In the genomic region with DNA sequence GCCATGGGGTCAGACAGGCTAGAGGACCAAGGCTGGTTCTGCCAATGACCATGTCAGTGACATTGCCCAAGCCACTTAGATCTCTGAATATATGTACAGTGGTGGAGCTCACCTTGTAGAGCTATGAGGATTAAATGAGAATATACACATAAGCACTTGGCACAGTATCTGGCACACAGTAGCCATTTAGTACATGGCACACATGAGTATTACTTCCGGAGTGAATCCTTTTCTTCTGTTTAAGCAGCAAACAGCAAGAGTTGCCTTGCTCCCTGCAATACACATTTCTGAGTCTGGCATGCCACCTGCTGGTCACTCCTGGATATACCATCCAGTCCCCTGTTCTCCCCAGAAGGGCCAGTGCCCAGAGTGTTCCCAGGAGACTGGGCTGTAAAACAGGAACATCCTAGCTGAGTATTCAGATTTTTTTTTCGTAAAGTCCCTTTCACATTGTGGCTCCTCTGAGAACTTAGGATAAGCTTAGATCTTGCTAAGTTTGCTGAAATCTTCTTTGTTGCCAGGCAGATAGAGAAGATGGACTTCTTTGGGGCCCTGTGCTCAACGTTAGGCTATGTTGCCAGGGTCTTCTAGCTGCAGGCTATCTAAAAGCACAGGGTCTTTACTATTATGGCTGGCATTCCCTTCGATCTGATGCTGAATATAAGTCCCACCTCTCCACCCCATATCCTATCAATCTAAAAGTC, we compare ENCODE assay signal across 1 cellular context.
A peak's percentile ranks its signal among the peaks of the same experiment; 100 is the strongest.
TF ChIP-seq lines count a peak whose summit lies in the region.

No MANE protein-coding gene starts in this region.

TF ChIP-seq in GM12878, 131 proteins besides CTCF, POLR2A, EP300 and RAD21 (continued from another document and continues in another):
- TF ChIP-seq SIX5 (IDR thresholded peaks at IDR 0.05; ENCODE audit: low read depth, low read length, severe bottlenecking) (no peak), HDAC2 (IDR thresholded peaks at IDR 0.05) (no peak), BMI1 (IDR thresholded peaks at IDR 0.05; ENCODE audit: borderline replicate concordance) (no peak), IKZF1 (conservative IDR thresholded peaks at IDR 0.05) (peak; percentile 37; the same call in 1 of the 2 replicates), CBFB (IDR thresholded peaks at IDR 0.05; ENCODE audit: low read depth) (no peak), FOXM1 (IDR thresholded peaks at IDR 0.05; ENCODE audit: low read depth, low read length) (peak; percentile 47; the same call in 1 of the 2 replicates), STAT3 (IDR thresholded peaks at IDR 0.05; ENCODE audit: low read depth, low read length) (no peak), NFIC (IDR thresholded peaks at IDR 0.05; ENCODE audit: low read depth, low read length) (no peak), MTA3 (IDR thresholded peaks at IDR 0.05; ENCODE audit: borderline replicate concordance, low read length) (no peak), HCFC1 (IDR thresholded peaks at IDR 0.05; ENCODE audit: low read length) (no peak), ZNF217 (IDR thresholded peaks at IDR 0.05) (no peak), ZZZ3 (IDR thresholded peaks at IDR 0.05; ENCODE audit: control insufficient read depth, insufficient read length, low read depth) (no peak), MEF2B (IDR thresholded peaks at IDR 0.05; ENCODE audit: partially characterized antibody, poor library complexity, severe bottlenecking) (peak; percentile 32), ZSCAN29 (IDR thresholded peaks at IDR 0.05) (no peak), EZH2 (IDR thresholded peaks at IDR 0.05; ENCODE audit: borderline replicate concordance, control insufficient read depth, low read depth, low read length) (no peak), BHLHE40 (IDR thresholded peaks at IDR 0.05; ENCODE audit: borderline replicate concordance in 1 of 2, low read depth in 2 of 2, low read length in 1 of 2) (no peak), ZBED1 (IDR thresholded peaks at IDR 0.05; ENCODE audit: borderline replicate concordance) (no peak), IRF4 (IDR thresholded peaks at IDR 0.05; ENCODE audit: low read depth, low read length) (no peak), TARDBP (IDR thresholded peaks at IDR 0.05; ENCODE audit: borderline replicate concordance) (no peak), TCF12 (IDR thresholded peaks at IDR 0.05; ENCODE audit: low read depth, low read length) (no peak), PAX5 (IDR thresholded peaks at IDR 0.05; ENCODE audit: borderline replicate concordance, low read depth, low read length) (no peak), JUND (IDR thresholded peaks at IDR 0.05; ENCODE audit: low read depth, low read length) (no peak), MYB (IDR thresholded peaks at IDR 0.05; ENCODE audit: borderline replicate concordance, low read depth, low read length) (no peak), SMAD1 (IDR thresholded peaks at IDR 0.05; ENCODE audit: low read depth, partially characterized antibody) (no peak), FOXK2 (IDR thresholded peaks at IDR 0.05) (no peak), ATF7 (IDR thresholded peaks at IDR 0.05; ENCODE audit: low read depth) (no peak), SREBF1 (IDR thresholded peaks at IDR 0.05; ENCODE audit: low read length) (no peak), NFYA (IDR thresholded peaks at IDR 0.05; ENCODE audit: borderline replicate concordance, low read depth, low read length) (no peak), BACH1 (IDR thresholded peaks at IDR 0.05; ENCODE audit: borderline replicate concordance) (no peak), SMC3 (IDR thresholded peaks at IDR 0.05; ENCODE audit: borderline replicate concordance, low read length) (peak; percentile 96)
- TF ChIP-seq, protein P1, sequence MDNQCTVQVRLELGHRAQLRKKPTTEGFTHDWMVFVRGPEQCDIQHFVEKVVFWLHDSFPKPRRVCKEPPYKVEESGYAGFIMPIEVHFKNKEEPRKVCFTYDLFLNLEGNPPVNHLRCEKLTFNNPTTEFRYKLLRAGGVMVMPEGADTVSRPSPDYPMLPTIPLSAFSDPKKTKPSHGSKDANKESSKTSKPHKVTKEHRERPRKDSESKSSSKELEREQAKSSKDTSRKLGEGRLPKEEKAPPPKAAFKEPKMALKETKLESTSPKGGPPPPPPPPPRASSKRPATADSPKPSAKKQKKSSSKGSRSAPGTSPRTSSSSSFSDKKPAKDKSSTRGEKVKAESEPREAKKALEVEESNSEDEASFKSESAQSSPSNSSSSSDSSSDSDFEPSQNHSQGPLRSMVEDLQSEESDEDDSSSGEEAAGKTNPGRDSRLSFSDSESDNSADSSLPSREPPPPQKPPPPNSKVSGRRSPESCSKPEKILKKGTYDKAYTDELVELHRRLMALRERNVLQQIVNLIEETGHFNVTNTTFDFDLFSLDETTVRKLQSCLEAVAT (IDR thresholded peaks at IDR 0.05): no peak
- TF ChIP-seq, protein P2, sequence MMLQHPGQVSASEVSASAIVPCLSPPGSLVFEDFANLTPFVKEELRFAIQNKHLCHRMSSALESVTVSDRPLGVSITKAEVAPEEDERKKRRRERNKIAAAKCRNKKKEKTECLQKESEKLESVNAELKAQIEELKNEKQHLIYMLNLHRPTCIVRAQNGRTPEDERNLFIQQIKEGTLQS (IDR thresholded peaks at IDR 0.05; ENCODE audit: borderline replicate concordance, extremely low read depth, low read depth, low read length): no peak
- TF ChIP-seq, protein P3, sequence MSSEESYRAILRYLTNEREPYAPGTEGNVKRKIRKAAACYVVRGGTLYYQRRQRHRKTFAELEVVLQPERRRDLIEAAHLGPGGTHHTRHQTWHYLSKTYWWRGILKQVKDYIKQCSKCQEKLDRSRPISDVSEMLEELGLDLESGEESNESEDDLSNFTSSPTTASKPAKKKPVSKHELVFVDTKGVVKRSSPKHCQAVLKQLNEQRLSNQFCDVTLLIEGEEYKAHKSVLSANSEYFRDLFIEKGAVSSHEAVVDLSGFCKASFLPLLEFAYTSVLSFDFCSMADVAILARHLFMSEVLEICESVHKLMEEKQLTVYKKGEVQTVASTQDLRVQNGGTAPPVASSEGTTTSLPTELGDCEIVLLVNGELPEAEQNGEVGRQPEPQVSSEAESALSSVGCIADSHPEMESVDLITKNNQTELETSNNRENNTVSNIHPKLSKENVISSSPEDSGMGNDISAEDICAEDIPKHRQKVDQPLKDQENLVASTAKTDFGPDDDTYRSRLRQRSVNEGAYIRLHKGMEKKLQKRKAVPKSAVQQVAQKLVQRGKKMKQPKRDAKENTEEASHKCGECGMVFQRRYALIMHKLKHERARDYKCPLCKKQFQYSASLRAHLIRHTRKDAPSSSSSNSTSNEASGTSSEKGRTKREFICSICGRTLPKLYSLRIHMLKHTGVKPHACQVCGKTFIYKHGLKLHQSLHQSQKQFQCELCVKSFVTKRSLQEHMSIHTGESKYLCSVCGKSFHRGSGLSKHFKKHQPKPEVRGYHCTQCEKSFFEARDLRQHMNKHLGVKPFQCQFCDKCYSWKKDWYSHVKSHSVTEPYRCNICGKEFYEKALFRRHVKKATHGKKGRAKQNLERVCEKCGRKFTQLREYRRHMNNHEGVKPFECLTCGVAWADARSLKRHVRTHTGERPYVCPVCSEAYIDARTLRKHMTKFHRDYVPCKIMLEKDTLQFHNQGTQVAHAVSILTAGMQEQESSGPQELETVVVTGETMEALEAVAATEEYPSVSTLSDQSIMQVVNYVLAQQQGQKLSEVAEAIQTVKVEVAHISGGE (CRISPR knock-in tag; IDR thresholded peaks at IDR 0.05): no peak
- TF ChIP-seq, protein P4, sequence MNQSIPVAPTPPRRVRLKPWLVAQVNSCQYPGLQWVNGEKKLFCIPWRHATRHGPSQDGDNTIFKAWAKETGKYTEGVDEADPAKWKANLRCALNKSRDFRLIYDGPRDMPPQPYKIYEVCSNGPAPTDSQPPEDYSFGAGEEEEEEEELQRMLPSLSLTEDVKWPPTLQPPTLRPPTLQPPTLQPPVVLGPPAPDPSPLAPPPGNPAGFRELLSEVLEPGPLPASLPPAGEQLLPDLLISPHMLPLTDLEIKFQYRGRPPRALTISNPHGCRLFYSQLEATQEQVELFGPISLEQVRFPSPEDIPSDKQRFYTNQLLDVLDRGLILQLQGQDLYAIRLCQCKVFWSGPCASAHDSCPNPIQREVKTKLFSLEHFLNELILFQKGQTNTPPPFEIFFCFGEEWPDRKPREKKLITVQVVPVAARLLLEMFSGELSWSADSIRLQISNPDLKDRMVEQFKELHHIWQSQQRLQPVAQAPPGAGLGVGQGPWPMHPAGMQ (IDR thresholded peaks at IDR 0.05; ENCODE audit: borderline replicate concordance): no peak
- TF ChIP-seq, protein P5, sequence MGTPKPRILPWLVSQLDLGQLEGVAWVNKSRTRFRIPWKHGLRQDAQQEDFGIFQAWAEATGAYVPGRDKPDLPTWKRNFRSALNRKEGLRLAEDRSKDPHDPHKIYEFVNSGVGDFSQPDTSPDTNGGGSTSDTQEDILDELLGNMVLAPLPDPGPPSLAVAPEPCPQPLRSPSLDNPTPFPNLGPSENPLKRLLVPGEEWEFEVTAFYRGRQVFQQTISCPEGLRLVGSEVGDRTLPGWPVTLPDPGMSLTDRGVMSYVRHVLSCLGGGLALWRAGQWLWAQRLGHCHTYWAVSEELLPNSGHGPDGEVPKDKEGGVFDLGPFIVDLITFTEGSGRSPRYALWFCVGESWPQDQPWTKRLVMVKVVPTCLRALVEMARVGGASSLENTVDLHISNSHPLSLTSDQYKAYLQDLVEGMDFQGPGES (IDR thresholded peaks at IDR 0.05): no peak
- TF ChIP-seq, protein P6, sequence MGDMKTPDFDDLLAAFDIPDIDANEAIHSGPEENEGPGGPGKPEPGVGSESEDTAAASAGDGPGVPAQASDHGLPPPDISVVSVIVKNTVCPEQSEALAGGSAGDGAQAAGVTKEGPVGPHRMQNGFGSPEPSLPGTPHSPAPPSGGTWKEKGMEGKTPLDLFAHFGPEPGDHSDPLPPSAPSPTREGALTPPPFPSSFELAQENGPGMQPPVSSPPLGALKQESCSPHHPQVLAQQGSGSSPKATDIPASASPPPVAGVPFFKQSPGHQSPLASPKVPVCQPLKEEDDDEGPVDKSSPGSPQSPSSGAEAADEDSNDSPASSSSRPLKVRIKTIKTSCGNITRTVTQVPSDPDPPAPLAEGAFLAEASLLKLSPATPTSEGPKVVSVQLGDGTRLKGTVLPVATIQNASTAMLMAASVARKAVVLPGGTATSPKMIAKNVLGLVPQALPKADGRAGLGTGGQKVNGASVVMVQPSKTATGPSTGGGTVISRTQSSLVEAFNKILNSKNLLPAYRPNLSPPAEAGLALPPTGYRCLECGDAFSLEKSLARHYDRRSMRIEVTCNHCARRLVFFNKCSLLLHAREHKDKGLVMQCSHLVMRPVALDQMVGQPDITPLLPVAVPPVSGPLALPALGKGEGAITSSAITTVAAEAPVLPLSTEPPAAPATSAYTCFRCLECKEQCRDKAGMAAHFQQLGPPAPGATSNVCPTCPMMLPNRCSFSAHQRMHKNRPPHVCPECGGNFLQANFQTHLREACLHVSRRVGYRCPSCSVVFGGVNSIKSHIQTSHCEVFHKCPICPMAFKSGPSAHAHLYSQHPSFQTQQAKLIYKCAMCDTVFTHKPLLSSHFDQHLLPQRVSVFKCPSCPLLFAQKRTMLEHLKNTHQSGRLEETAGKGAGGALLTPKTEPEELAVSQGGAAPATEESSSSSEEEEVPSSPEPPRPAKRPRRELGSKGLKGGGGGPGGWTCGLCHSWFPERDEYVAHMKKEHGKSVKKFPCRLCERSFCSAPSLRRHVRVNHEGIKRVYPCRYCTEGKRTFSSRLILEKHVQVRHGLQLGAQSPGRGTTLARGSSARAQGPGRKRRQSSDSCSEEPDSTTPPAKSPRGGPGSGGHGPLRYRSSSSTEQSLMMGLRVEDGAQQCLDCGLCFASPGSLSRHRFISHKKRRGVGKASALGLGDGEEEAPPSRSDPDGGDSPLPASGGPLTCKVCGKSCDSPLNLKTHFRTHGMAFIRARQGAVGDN (IDR thresholded peaks at IDR 0.05): peak; percentile 59
- TF ChIP-seq, protein P7, sequence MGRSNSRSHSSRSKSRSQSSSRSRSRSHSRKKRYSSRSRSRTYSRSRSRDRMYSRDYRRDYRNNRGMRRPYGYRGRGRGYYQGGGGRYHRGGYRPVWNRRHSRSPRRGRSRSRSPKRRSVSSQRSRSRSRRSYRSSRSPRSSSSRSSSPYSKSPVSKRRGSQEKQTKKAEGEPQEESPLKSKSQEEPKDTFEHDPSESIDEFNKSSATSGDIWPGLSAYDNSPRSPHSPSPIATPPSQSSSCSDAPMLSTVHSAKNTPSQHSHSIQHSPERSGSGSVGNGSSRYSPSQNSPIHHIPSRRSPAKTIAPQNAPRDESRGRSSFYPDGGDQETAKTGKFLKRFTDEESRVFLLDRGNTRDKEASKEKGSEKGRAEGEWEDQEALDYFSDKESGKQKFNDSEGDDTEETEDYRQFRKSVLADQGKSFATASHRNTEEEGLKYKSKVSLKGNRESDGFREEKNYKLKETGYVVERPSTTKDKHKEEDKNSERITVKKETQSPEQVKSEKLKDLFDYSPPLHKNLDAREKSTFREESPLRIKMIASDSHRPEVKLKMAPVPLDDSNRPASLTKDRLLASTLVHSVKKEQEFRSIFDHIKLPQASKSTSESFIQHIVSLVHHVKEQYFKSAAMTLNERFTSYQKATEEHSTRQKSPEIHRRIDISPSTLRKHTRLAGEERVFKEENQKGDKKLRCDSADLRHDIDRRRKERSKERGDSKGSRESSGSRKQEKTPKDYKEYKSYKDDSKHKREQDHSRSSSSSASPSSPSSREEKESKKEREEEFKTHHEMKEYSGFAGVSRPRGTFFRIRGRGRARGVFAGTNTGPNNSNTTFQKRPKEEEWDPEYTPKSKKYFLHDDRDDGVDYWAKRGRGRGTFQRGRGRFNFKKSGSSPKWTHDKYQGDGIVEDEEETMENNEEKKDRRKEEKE (IDR thresholded peaks at IDR 0.05): 0 out of 2 replicates have a peak, but pooled peaks have one; percentile 23
- TF ChIP-seq, protein P8, sequence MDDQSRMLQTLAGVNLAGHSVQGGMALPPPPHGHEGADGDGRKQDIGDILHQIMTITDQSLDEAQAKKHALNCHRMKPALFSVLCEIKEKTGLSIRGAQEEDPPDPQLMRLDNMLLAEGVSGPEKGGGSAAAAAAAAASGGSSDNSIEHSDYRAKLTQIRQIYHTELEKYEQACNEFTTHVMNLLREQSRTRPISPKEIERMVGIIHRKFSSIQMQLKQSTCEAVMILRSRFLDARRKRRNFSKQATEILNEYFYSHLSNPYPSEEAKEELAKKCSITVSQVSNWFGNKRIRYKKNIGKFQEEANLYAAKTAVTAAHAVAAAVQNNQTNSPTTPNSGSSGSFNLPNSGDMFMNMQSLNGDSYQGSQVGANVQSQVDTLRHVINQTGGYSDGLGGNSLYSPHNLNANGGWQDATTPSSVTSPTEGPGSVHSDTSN (IDR thresholded peaks at IDR 0.05; ENCODE audit: insufficient replicate concordance, low read depth, low read length): no peak
